In genomic region chr18:79515331-79515730, GRCh38 we compare ENCODE assay signal across 1 cellular context.
TF ChIP-seq lines count a peak whose summit lies in the region.

No MANE protein-coding gene starts in this region.

TF ChIP-seq in WTC11, 78 proteins besides CTCF, POLR2A, EP300 and RAD21 (continued from another document):
- TF ChIP-seq, protein P1, sequence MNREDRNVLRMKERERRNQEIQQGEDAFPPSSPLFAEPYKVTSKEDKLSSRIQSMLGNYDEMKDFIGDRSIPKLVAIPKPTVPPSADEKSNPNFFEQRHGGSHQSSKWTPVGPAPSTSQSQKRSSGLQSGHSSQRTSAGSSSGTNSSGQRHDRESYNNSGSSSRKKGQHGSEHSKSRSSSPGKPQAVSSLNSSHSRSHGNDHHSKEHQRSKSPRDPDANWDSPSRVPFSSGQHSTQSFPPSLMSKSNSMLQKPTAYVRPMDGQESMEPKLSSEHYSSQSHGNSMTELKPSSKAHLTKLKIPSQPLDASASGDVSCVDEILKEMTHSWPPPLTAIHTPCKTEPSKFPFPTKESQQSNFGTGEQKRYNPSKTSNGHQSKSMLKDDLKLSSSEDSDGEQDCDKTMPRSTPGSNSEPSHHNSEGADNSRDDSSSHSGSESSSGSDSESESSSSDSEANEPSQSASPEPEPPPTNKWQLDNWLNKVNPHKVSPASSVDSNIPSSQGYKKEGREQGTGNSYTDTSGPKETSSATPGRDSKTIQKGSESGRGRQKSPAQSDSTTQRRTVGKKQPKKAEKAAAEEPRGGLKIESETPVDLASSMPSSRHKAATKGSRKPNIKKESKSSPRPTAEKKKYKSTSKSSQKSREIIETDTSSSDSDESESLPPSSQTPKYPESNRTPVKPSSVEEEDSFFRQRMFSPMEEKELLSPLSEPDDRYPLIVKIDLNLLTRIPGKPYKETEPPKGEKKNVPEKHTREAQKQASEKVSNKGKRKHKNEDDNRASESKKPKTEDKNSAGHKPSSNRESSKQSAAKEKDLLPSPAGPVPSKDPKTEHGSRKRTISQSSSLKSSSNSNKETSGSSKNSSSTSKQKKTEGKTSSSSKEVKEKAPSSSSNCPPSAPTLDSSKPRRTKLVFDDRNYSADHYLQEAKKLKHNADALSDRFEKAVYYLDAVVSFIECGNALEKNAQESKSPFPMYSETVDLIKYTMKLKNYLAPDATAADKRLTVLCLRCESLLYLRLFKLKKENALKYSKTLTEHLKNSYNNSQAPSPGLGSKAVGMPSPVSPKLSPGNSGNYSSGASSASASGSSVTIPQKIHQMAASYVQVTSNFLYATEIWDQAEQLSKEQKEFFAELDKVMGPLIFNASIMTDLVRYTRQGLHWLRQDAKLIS (CRISPR knock-in tag; IDR thresholded peaks at IDR 0.05; ENCODE audit: borderline replicate concordance): no peak
- TF ChIP-seq, protein P2, sequence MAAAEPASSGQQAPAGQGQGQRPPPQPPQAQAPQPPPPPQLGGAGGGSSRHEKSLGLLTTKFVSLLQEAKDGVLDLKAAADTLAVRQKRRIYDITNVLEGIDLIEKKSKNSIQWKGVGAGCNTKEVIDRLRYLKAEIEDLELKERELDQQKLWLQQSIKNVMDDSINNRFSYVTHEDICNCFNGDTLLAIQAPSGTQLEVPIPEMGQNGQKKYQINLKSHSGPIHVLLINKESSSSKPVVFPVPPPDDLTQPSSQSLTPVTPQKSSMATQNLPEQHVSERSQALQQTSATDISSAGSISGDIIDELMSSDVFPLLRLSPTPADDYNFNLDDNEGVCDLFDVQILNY (CRISPR knock-in tag; IDR thresholded peaks at IDR 0.05): no peak
- TF ChIP-seq ZBTB43 (CRISPR knock-in tag; IDR thresholded peaks at IDR 0.05) (no peak), ESRRA (CRISPR knock-in tag; IDR thresholded peaks at IDR 0.05; ENCODE audit: borderline replicate concordance) (no peak), FOXP1 (CRISPR knock-in tag; IDR thresholded peaks at IDR 0.05; ENCODE audit: borderline replicate concordance) (no peak), ZNF416 (CRISPR knock-in tag; IDR thresholded peaks at IDR 0.05) (no peak), OVOL2 (CRISPR knock-in tag; IDR thresholded peaks at IDR 0.05; ENCODE audit: borderline replicate concordance) (no peak), ZNF232 (CRISPR knock-in tag; IDR thresholded peaks at IDR 0.05) (no peak), MYBL2 (CRISPR knock-in tag; IDR thresholded peaks at IDR 0.05) (no peak), NFATC4 (CRISPR knock-in tag; IDR thresholded peaks at IDR 0.05) (no peak)
- TF ChIP-seq, protein P3, sequence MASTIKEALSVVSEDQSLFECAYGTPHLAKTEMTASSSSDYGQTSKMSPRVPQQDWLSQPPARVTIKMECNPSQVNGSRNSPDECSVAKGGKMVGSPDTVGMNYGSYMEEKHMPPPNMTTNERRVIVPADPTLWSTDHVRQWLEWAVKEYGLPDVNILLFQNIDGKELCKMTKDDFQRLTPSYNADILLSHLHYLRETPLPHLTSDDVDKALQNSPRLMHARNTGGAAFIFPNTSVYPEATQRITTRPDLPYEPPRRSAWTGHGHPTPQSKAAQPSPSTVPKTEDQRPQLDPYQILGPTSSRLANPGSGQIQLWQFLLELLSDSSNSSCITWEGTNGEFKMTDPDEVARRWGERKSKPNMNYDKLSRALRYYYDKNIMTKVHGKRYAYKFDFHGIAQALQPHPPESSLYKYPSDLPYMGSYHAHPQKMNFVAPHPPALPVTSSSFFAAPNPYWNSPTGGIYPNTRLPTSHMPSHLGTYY (CRISPR knock-in tag; IDR thresholded peaks at IDR 0.05): no peak
- TF ChIP-seq, protein P4, sequence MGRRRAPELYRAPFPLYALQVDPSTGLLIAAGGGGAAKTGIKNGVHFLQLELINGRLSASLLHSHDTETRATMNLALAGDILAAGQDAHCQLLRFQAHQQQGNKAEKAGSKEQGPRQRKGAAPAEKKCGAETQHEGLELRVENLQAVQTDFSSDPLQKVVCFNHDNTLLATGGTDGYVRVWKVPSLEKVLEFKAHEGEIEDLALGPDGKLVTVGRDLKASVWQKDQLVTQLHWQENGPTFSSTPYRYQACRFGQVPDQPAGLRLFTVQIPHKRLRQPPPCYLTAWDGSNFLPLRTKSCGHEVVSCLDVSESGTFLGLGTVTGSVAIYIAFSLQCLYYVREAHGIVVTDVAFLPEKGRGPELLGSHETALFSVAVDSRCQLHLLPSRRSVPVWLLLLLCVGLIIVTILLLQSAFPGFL (CRISPR knock-in tag; IDR thresholded peaks at IDR 0.05; ENCODE audit: borderline replicate concordance): no peak
